Comparison of ENCODE assay signal across 12 cellular contexts in genomic region chr10:42951486-42952251, GRCh38.
DNase-seq lines count a peak whose midpoint lies in the region; ATAC-seq, FAIRE-seq and TF ChIP-seq lines count a peak whose summit lies in the region.
"Had no signal": no experiment of that assay in that cellular context is flagged by ENCODE, and none has a peak within 500 bp of the region (broad histone marks: within the 10 kb centered on the region; RNA-seq: fewer than 3 reads in every experiment).

No MANE protein-coding gene starts in this region.

- H3K27ac ChIP-seq in HepG2 (ENCODE audit: extremely low read length, insufficient read depth, low read length), result no peak overlapping the region
- H3K27ac ChIP-seq in suprapubic skin, result no peak overlapping the region

- no peak for TF ChIP-seq RAD21 in HepG2 (CRISPR knock-in tag; IDR thresholded peaks at IDR 0.05)

- peak overlapping the region; percentile 11 for H3K4me3 Mint-ChIP-seq in endothelial cell (ENCODE audit: unreplicated experiment)
- H3K4me3 Mint-ChIP-seq: immature natural killer cell had no signal

- no peak for FAIRE-seq in HepG2 (lab: Jason Lieb, UNC)
- FAIRE-seq: A204.1 had no signal

- no peak for TF ChIP-seq POLR2A in HepG2 (IDR thresholded peaks at IDR 0.05; ENCODE audit: insufficient read depth in 1 of 2, low read depth in 2 of 2, low read length in 2 of 2)
- no peak for TF ChIP-seq POLR2A in suprapubic skin (IDR thresholded peaks at IDR 0.05)

- H3K36me3 Mint-ChIP-seq in endothelial cell (ENCODE audit: low read depth, unreplicated experiment), result no peaks in the 10 kb centered on the region
- H3K36me3 Mint-ChIP-seq: immature natural killer cell had no signal

- WGBS in HepG2 (ENCODE audit: low lambda C conversion rate), result 15% methylated on average over 17 of the region's 39 CpGs
- 14% methylated on average over 24 of the region's 39 CpGs for WGBS in suprapubic skin

- TF ChIP-seq CTCF in endothelial cell (IDR thresholded peaks at IDR 0.05; ENCODE audit: unreplicated experiment) (no peak), HepG2 (CRISPR knock-in tag; IDR thresholded peaks at IDR 0.05) (peak; percentile 14; the same call in 1 of the 2 replicates), suprapubic skin (IDR thresholded peaks at IDR 0.05) (no peak)

- TF ChIP-seq EP300 in HepG2 (IDR thresholded peaks at IDR 0.05; ENCODE audit: low read depth in 2 of 2, low read length in 2 of 2) (no peak), HepG2 (CRISPR knock-in tag; IDR thresholded peaks at IDR 0.05; ENCODE audit: borderline replicate concordance) (no peak), suprapubic skin (IDR thresholded peaks at IDR 0.05) (no peak)

- DNase-seq in DMS79 treated with DMSO at 0.1 percent for 48 hours (lab: John Stamatoyannopoulos, UW) (peak; percentile 0), DMS79 (lab: John Stamatoyannopoulos, UW) (no peak), endothelial cell (ENCODE audit: low spot score) (peak; percentile 22), HepG2 (ENCODE audit: low spot score) (no peak), suprapubic skin (ENCODE audit: low spot score in 2 of 2) (peak; percentile 57 to 79), inferior parietal cortex (ENCODE audit: extremely low spot score) (no peak), AML-193 (lab: John Stamatoyannopoulos, UW) (no peak)
- DNase-seq: immature natural killer cell; MG63; stimulated activated CD4-positive, alpha-beta T cell treated with anti-CD3 and anti-CD28 coated beads, Interleukin-12 subunit alpha, Interleukin-12 subunit beta, amount 100 ng/mL, for 4 hours had no signal

- no peaks in the 10 kb centered on the region for H3K36me3 ChIP-seq in HepG2 (replicated peaks in 1 of 2; ENCODE audit: control insufficient read depth in 1 of 2, insufficient read depth in 2 of 2, low read length in 2 of 2)
- H3K36me3 ChIP-seq in suprapubic skin, result no peaks in the 10 kb centered on the region
- H3K36me3 ChIP-seq: MG63 had no signal

- H3K9me3 ChIP-seq in HepG2 (ENCODE audit: low read length), result no peaks in the 10 kb centered on the region
- H3K9me3 ChIP-seq in suprapubic skin, result no peaks in the 10 kb centered on the region

- in situ Hi-C loops in HepG2 (cut with HindIII; ENCODE audit: extremely low pct_ligation_motif_present, low pct_unique_long_range_greater_than_20kb), result no loop called here

- no peaks in the 10 kb centered on the region for H3K79me2 ChIP-seq in HepG2 (ENCODE audit: insufficient read depth, low read length)

- H3K4me1 ChIP-seq in HepG2 (ENCODE audit: insufficient read depth, low read length) (peaks cover 7% of the 10 kb centered on the region), suprapubic skin (peaks cover 21% of the 10 kb centered on the region)

- no peaks in the 10 kb centered on the region for H3K9me3 Mint-ChIP-seq in endothelial cell (ENCODE audit: unreplicated experiment)

- ATAC-seq in HepG2 (peak; percentile 62), HG03442 (IDR thresholded peaks at IDR 0.05; ENCODE audit: unreplicated experiment) (no peak)

- peak overlapping the region; percentile 39; the same call in 1 of the 2 replicates for H3K4me2 ChIP-seq in HepG2 (ENCODE audit: low read depth, low read length)

- H4K20me1 ChIP-seq in HepG2 (ENCODE audit: insufficient read depth, low read length), result no peaks in the 10 kb centered on the region

- no peak overlapping the region for H2AFZ ChIP-seq in HepG2 (ENCODE audit: low read length)

- H3K4me1 Mint-ChIP-seq in endothelial cell (ENCODE audit: unreplicated experiment), result peaks cover 8% of the 10 kb centered on the region
- H3K4me1 Mint-ChIP-seq: immature natural killer cell had no signal

- no peak overlapping the region for H3K9ac ChIP-seq in HepG2 (ENCODE audit: insufficient read depth, low read depth, low read length)

- H3K27me3 ChIP-seq in HepG2 (ENCODE audit: control insufficient read depth in 1 of 2, insufficient read depth in 2 of 2, low read length in 2 of 2), result peaks cover 2 to 26% of the 10 kb centered on the region in 2 experiments; a peak in 4 of 5 replicates
- H3K27me3 ChIP-seq in suprapubic skin, result peaks cover 12% of the 10 kb centered on the region
- H3K27me3 ChIP-seq: MG63 had no signal

- POLR2A ChIA-PET in HepG2 (lab: Yijun Ruan, JAX), result no interaction called here

- H3K4me3 ChIP-seq in HepG2 (replicated peaks in 1 of 3; ENCODE audit: insufficient read depth in 1 of 3, low read depth in 2 of 3, low read length in 3 of 3) (peak overlapping the region in 1 of 3 experiments; percentile 10; a peak in 1 of 6 replicates), suprapubic skin (peak overlapping the region; percentile 27)
- H3K4me3 ChIP-seq: MG63 had no signal

- CTCF ChIA-PET in HepG2 (lab: Yijun Ruan, JAX; ENCODE audit: low intra/inter-chr PET ratio, low total read pairs), result no interaction called here

- H3K27me3 Mint-ChIP-seq in endothelial cell (ENCODE audit: unreplicated experiment), result peaks cover 9% of the 10 kb centered on the region

- H3K27ac Mint-ChIP-seq in endothelial cell (ENCODE audit: unreplicated experiment), result no peak overlapping the region
- H3K27ac Mint-ChIP-seq: immature natural killer cell had no signal

- intact Hi-C loops in HepG2 (cut with micrococcal nuclease; ENCODE audit: unreplicated experiment), result no loop called here

- no TSS peak for BruUV-seq in HepG2 (replicated peaks; lab: Mats Ljungman, UMichigan)

TF ChIP-seq in HepG2, 621 proteins besides CTCF, POLR2A, EP300 and RAD21:
- TF ChIP-seq ZNF3 (CRISPR knock-in tag; IDR thresholded peaks at IDR 0.05) (no peak), ZNF674 (CRISPR knock-in tag; IDR thresholded peaks at IDR 0.05; ENCODE audit: low read depth) (no peak), ZNF562 (CRISPR knock-in tag; IDR thresholded peaks at IDR 0.05; ENCODE audit: borderline replicate concordance) (no peak), U2AF1 (optimal IDR thresholded peaks at IDR 0.05; ENCODE audit: low read depth, low read length) (no peak), SRSF4 (IDR thresholded peaks at IDR 0.05; ENCODE audit: low read depth, low read length, poor library complexity, severe bottlenecking) (no peak), ZBTB46 (CRISPR knock-in tag; IDR thresholded peaks at IDR 0.05; ENCODE audit: borderline replicate concordance) (no peak), NFYC (CRISPR knock-in tag; IDR thresholded peaks at IDR 0.05) (no peak), ZNF263 (CRISPR knock-in tag; IDR thresholded peaks at IDR 0.05) (peak; percentile 57; the same call in 1 of the 2 replicates), ZNF841 (CRISPR knock-in tag; IDR thresholded peaks at IDR 0.05; ENCODE audit: borderline replicate concordance) (no peak), GABPB1 (CRISPR knock-in tag; IDR thresholded peaks at IDR 0.05) (peak; percentile 15; the same call in 1 of the 2 replicates), ZNF501 (CRISPR knock-in tag; IDR thresholded peaks at IDR 0.05) (no peak), SRF (IDR thresholded peaks at IDR 0.05; ENCODE audit: low read depth, low read length) (no peak)
- TF ChIP-seq, protein P1, sequence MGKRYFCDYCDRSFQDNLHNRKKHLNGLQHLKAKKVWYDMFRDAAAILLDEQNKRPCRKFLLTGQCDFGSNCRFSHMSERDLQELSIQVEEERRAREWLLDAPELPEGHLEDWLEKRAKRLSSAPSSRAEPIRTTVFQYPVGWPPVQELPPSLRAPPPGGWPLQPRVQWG (CRISPR knock-in tag; IDR thresholded peaks at IDR 0.05; ENCODE audit: borderline replicate concordance, low read depth), result no peak
- TF ChIP-seq, protein P2, sequence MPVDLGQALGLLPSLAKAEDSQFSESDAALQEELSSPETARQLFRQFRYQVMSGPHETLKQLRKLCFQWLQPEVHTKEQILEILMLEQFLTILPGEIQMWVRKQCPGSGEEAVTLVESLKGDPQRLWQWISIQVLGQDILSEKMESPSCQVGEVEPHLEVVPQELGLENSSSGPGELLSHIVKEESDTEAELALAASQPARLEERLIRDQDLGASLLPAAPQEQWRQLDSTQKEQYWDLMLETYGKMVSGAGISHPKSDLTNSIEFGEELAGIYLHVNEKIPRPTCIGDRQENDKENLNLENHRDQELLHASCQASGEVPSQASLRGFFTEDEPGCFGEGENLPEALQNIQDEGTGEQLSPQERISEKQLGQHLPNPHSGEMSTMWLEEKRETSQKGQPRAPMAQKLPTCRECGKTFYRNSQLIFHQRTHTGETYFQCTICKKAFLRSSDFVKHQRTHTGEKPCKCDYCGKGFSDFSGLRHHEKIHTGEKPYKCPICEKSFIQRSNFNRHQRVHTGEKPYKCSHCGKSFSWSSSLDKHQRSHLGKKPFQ (CRISPR knock-in tag; IDR thresholded peaks at IDR 0.05; ENCODE audit: insufficient replicate concordance), result no peak

Comparison
In these comparisons a context has a peak if more than half of its experiments do, and no peak if none do; other contexts are left out.
1. DNase-seq: peak in DMS79 treated with DMSO at 0.1 percent for 48 hours (single experiment), endothelial cell (single experiment) and suprapubic skin (2 of 2); none in DMS79 (single experiment), HepG2 (single experiment), inferior parietal cortex (single experiment) and AML-193 (0 of 2).